ENCODE assay signal across 1 cellular context in genomic region chr3:141289228-141289772, GRCh38.
TF ChIP-seq lines count a peak whose summit lies in the region.

No MANE protein-coding gene starts in this region.

TF ChIP-seq in GM12878, 131 proteins besides CTCF, POLR2A, EP300 and RAD21:
- no peak for TF ChIP-seq PKNOX1 (IDR thresholded peaks at IDR 0.05)
- no peak for TF ChIP-seq ESRRA (IDR thresholded peaks at IDR 0.05; ENCODE audit: low read length)
- TF ChIP-seq RUNX3 (IDR thresholded peaks at IDR 0.05; ENCODE audit: low read length), result peak; percentile 26; the same call in 1 of the 2 replicates
- TF ChIP-seq RAD51 (IDR thresholded peaks at IDR 0.05), result no peak
- TF ChIP-seq SMAD5 (IDR thresholded peaks at IDR 0.05; ENCODE audit: low read depth), result no peak
- no peak for TF ChIP-seq NBN (IDR thresholded peaks at IDR 0.05)
- no peak for TF ChIP-seq RB1 (IDR thresholded peaks at IDR 0.05; ENCODE audit: borderline replicate concordance)
- TF ChIP-seq RBBP5 (conservative IDR thresholded peaks at IDR 0.05), result no peak
- no peak for TF ChIP-seq CBX3 (IDR thresholded peaks at IDR 0.05; ENCODE audit: borderline replicate concordance, low read depth)
- TF ChIP-seq EZH2 (IDR thresholded peaks at IDR 0.05; ENCODE audit: borderline replicate concordance, control insufficient read depth, low read depth, low read length), result no peak
- TF ChIP-seq ZNF384 (IDR thresholded peaks at IDR 0.05; ENCODE audit: borderline replicate concordance, low read depth, low read length), result no peak
- no peak for TF ChIP-seq IRF3 (IDR thresholded peaks at IDR 0.05)
- TF ChIP-seq TCF12 (IDR thresholded peaks at IDR 0.05; ENCODE audit: low read depth, low read length), result no peak
- TF ChIP-seq SIN3A (IDR thresholded peaks at IDR 0.05; ENCODE audit: low read depth, low read length), result no peak
- no peak for TF ChIP-seq POLR2AphosphoS2 (IDR thresholded peaks at IDR 0.05; ENCODE audit: low read depth, low read length)
- no peak for TF ChIP-seq CHD4 (IDR thresholded peaks at IDR 0.05)
- no peak for TF ChIP-seq RFX5 (IDR thresholded peaks at IDR 0.05; ENCODE audit: low read depth, low read length)
- TF ChIP-seq MTA2 (IDR thresholded peaks at IDR 0.05; ENCODE audit: low read depth), result no peak
- peak; percentile 69; the same call in 1 of the 2 replicates for TF ChIP-seq MEF2A (IDR thresholded peaks at IDR 0.05; ENCODE audit: insufficient read depth, low read depth, low read length)
- no peak for TF ChIP-seq CUX1 (IDR thresholded peaks at IDR 0.05; ENCODE audit: insufficient replicate concordance, low read depth, low read length)
- TF ChIP-seq SRF (IDR thresholded peaks at IDR 0.05; ENCODE audit: low read depth in 2 of 2, low read length in 2 of 2), result no peak
- TF ChIP-seq ZBED1 (IDR thresholded peaks at IDR 0.05; ENCODE audit: borderline replicate concordance), result no peak
- TF ChIP-seq KLF5 (IDR thresholded peaks at IDR 0.05; ENCODE audit: partially characterized antibody), result no peak
- no peak for TF ChIP-seq CBX5 (IDR thresholded peaks at IDR 0.05; ENCODE audit: low read depth)
- no peak for TF ChIP-seq HDAC6 (IDR thresholded peaks at IDR 0.05; ENCODE audit: unreplicated experiment)
- peak; percentile 58; the same call in 1 of the 2 replicates for TF ChIP-seq JUNB (IDR thresholded peaks at IDR 0.05)
- no peak for TF ChIP-seq SREBF1 (IDR thresholded peaks at IDR 0.05; ENCODE audit: low read length)
- peak; percentile 61; the same call in 1 of the 2 replicates for TF ChIP-seq NFIC (IDR thresholded peaks at IDR 0.05; ENCODE audit: low read depth, low read length)
- TF ChIP-seq TCF3 (IDR thresholded peaks at IDR 0.05; ENCODE audit: borderline replicate concordance, insufficient read depth, low read depth, low read length), result no peak
- no peak for TF ChIP-seq ZNF592 (IDR thresholded peaks at IDR 0.05)
- no peak for TF ChIP-seq EED (IDR thresholded peaks at IDR 0.05; ENCODE audit: low read depth)
- no peak for TF ChIP-seq BMI1 (IDR thresholded peaks at IDR 0.05; ENCODE audit: borderline replicate concordance)
- no peak for TF ChIP-seq KDM1A (IDR thresholded peaks at IDR 0.05; ENCODE audit: borderline replicate concordance)
- no peak for TF ChIP-seq ZNF24 (IDR thresholded peaks at IDR 0.05)
- TF ChIP-seq ATF2 (IDR thresholded peaks at IDR 0.05; ENCODE audit: low read length), result no peak
TF ChIP-seq in GM12878: peak in this region for 4.
